ENCODE assay signal across 16 cellular contexts in the genomic region with DNA sequence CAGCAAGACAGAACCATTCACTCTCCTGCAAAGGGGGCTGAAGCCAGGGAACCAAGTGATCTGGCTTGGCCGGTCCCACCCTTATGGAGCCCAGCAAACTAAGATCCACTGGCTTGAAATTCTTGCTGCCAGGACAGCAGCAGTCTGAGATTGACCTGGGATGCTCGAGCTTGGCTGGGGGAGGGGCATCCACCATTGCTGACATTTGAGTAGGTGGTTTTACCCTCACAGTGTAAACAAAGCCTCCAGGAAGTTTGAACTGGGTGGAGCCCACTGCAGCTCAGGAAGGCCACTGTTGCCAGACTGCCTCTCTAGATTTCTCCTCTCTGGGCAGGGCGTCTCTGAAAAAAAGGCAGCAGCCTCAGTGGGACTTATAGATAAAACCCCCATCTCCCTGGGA.
A peak's percentile ranks its signal among the peaks of the same experiment; 100 is the strongest.
DNase-seq lines count a peak whose midpoint lies in the region; ATAC-seq and TF ChIP-seq lines count a peak whose summit lies in the region.
"Had no signal": no experiment of that assay in that cellular context is flagged by ENCODE, and none has a peak within 500 bp of the region (broad histone marks: within the 10 kb centered on the region; RNA-seq: fewer than 3 reads in every experiment).

No MANE protein-coding gene starts in this region.

- H4K91ac ChIP-seq in neuronal stem cell (ENCODE audit: low read depth, low read length, poor library complexity): no peak overlapping the region

- peak overlapping the region; percentile 59 for H2AFZ ChIP-seq in neuronal stem cell (ENCODE audit: low read length)

- DNase-seq in activated T-cell treated with anti-CD3 and anti-CD28 coated beads, Interleukin-2, amount 50 U/mL, for 24 hours: no peak
- no peak for DNase-seq in activated T-cell treated with anti-CD3 and anti-CD28 coated beads, Interleukin-2, amount 50 U/mL, for 48 hours
- DNase-seq in NCI-H526 (lab: John Stamatoyannopoulos, UW) (peak; percentile 46 to 62), neuronal stem cell (ENCODE audit: low spot score) (no peak), heart left ventricle (no peak), hepatic stellate cell (ENCODE audit: low spot score) (no peak)
- peak; percentile 19 for DNase-seq in central memory CD4-positive, alpha-beta T cell
- DNase-seq: activated CD8-positive, alpha-beta memory T cell treated with anti-CD3 and anti-CD28 coated beads, Interleukin-2, amount 50 U/mL, for 4 hours; GOT3; Karpas-422; NCI-H524; stimulated activated CD4-positive, alpha-beta T cell treated with anti-CD3 and anti-CD28 coated beads, Interleukin-15, amount 100 ng/mL, for 24 hours had no signal

- H3K27ac Mint-ChIP-seq in activated T-cell treated with anti-CD3 and anti-CD28 coated beads, Interleukin-2, amount 50 U/mL, for 24 hours: peak overlapping the region; percentile 37
- H3K27ac Mint-ChIP-seq: stimulated activated memory B cell treated with anti-CD40 and anti-IgM and Interleukin-4, amounts not matched to agents 10 μg/mL and 1 μg/mL and 100 μg/mL, for 72 hours had no signal

- TF ChIP-seq CTCF in heart left ventricle (IDR thresholded peaks at IDR 0.05): no peak

- no peak overlapping the region for H2BK120ac ChIP-seq in neuronal stem cell (ENCODE audit: low read depth, low read length)

- no peaks in the 10 kb centered on the region for H3K79me1 ChIP-seq in neuronal stem cell (ENCODE audit: low read depth, low read length)

- H2BK5ac ChIP-seq in neuronal stem cell (ENCODE audit: low read length): no peak overlapping the region

- H3K9ac ChIP-seq in neuronal stem cell (ENCODE audit: low read depth, low read length, poor library complexity): no peak overlapping the region

- no peak overlapping the region for H3K18ac ChIP-seq in neuronal stem cell (ENCODE audit: low read length)

- no peaks in the 10 kb centered on the region for H3K27me3 Mint-ChIP-seq in activated T-cell treated with anti-CD3 and anti-CD28 coated beads, Interleukin-2, amount 50 U/mL, for 24 hours
- H3K27me3 Mint-ChIP-seq: stimulated activated memory B cell treated with anti-CD40 and anti-IgM and Interleukin-4, amounts not matched to agents 10 μg/mL and 1 μg/mL and 100 μg/mL, for 72 hours had no signal

- no peak overlapping the region for H3K4me3 Mint-ChIP-seq in activated T-cell treated with anti-CD3 and anti-CD28 coated beads, Interleukin-2, amount 50 U/mL, for 24 hours
- H3K4me3 Mint-ChIP-seq: stimulated activated memory B cell treated with anti-CD40 and anti-IgM and Interleukin-4, amounts not matched to agents 10 μg/mL and 1 μg/mL and 100 μg/mL, for 72 hours had no signal

- H2BK15ac ChIP-seq in neuronal stem cell (ENCODE audit: low read length): no peak overlapping the region

- H3K36me3 Mint-ChIP-seq in activated T-cell treated with anti-CD3 and anti-CD28 coated beads, Interleukin-2, amount 50 U/mL, for 24 hours (ENCODE audit: low read depth): peaks cover 30% of the 10 kb centered on the region

- WGBS in neuronal stem cell (ENCODE audit: extremely low coverage in 2 of 2, insufficient read length in 2 of 2, insufficient replicate concordance in 1 of 2), 2 donors: no CpG with 5 or more reads among the region's 3 CpGs
- WGBS in heart left ventricle, 4 donors: 42 to 57% (median 54%) methylated on average over 3 of the region's 3 CpGs

- H2AK5ac ChIP-seq in neuronal stem cell (ENCODE audit: low read depth, low read length): no peak overlapping the region

- no peak overlapping the region for H4K8ac ChIP-seq in neuronal stem cell (ENCODE audit: low read depth, low read length)

- ATAC-seq in HG03045 (IDR thresholded peaks at IDR 0.05; ENCODE audit: unreplicated experiment): no peak
- no peak for ATAC-seq in heart left ventricle
- ATAC-seq: esophagus mucosa; stimulated activated memory B cell treated with anti-CD40 and anti-IgM and Interleukin-4, amounts not matched to agents 10 μg/mL and 1 μg/mL and 100 μg/mL, for 72 hours had no signal

- H3K14ac ChIP-seq in neuronal stem cell (ENCODE audit: low read length): no peak overlapping the region

- H3K4me2 ChIP-seq in neuronal stem cell (ENCODE audit: insufficient read depth, low read length, poor library complexity, severe bottlenecking): no peak overlapping the region

- H3K27me3 ChIP-seq in neuronal stem cell (ENCODE audit: control insufficient read depth in 3 of 3, insufficient read depth in 3 of 3, low read depth in 1 of 3, low read length in 3 of 3): no peaks in the 10 kb centered on the region
- peaks cover 0 to 3% (median 0%) of the 10 kb centered on the region in 9 donors for H3K27me3 ChIP-seq in heart left ventricle
- H3K27me3 ChIP-seq: breast epithelium had no signal

- intact Hi-C loops in heart left ventricle (cut with DNase I): no loop called here

- no peak for TF ChIP-seq POLR2A in heart left ventricle (IDR thresholded peaks at IDR 0.05)

- no peak overlapping the region for H2BK12ac ChIP-seq in neuronal stem cell (ENCODE audit: low read length)

- H3K4me3 ChIP-seq in neuronal stem cell (ENCODE audit: low read length in 2 of 2) (no peak overlapping the region), heart left ventricle (no peak overlapping the region)
- H3K4me3 ChIP-seq: breast epithelium had no signal

- peaks cover 23% of the 10 kb centered on the region for H3K4me1 Mint-ChIP-seq in activated T-cell treated with anti-CD3 and anti-CD28 coated beads, Interleukin-2, amount 50 U/mL, for 24 hours (ENCODE audit: low read depth)

- H3K36me3 ChIP-seq in neuronal stem cell (replicated peaks in 1 of 2; ENCODE audit: control insufficient read depth in 2 of 2, insufficient read depth in 2 of 2, low read length in 2 of 2): no peaks in the 10 kb centered on the region
- no peaks in the 10 kb centered on the region for H3K36me3 ChIP-seq in heart left ventricle
- H3K36me3 ChIP-seq: breast epithelium had no signal

- H3K4ac ChIP-seq in neuronal stem cell (ENCODE audit: low read length): no peak overlapping the region

- H3K27ac ChIP-seq in neuronal stem cell (replicated peaks; ENCODE audit: low read length) (no peak overlapping the region), heart left ventricle (no peak overlapping the region)
- H3K27ac ChIP-seq: breast epithelium had no signal

- H3K9me3 Mint-ChIP-seq in activated T-cell treated with anti-CD3 and anti-CD28 coated beads, Interleukin-2, amount 50 U/mL, for 24 hours: peaks cover 35% of the 10 kb centered on the region

- H3K4me1 ChIP-seq in neuronal stem cell (ENCODE audit: control insufficient read depth in 2 of 2, insufficient read depth in 1 of 2, low read depth in 1 of 2, low read length in 2 of 2) (peaks cover 0 to 5% of the 10 kb centered on the region in 2 donors), heart left ventricle (no peaks in the 10 kb centered on the region)
- H3K4me1 ChIP-seq: breast epithelium had no signal

- no peaks in the 10 kb centered on the region for H3K9me3 ChIP-seq in neuronal stem cell (replicated peaks in 1 of 2; ENCODE audit: control insufficient read depth in 2 of 2, insufficient read depth in 1 of 2, low read depth in 1 of 2, low read length in 2 of 2)
- peaks cover 0 to under 1% (median 0%) of the 10 kb centered on the region in 12 donors for H3K9me3 ChIP-seq in heart left ventricle
- H3K9me3 ChIP-seq: breast epithelium had no signal

- no peak overlapping the region for H3K23ac ChIP-seq in neuronal stem cell (ENCODE audit: low read depth, low read length, poor library complexity)

Comparison
In these comparisons a context has a peak if more than half of its experiments do, and no peak if none do; other contexts are left out.
1. DNase-seq: peak in NCI-H526 (2 of 2) and central memory CD4-positive, alpha-beta T cell (single experiment); none in activated T-cell treated with anti-CD3 and anti-CD28 coated beads, Interleukin-2, amount 50 U/mL, for 24 hours (single experiment), activated T-cell treated with anti-CD3 and anti-CD28 coated beads, Interleukin-2, amount 50 U/mL, for 48 hours (0 of 2), neuronal stem cell (single experiment), heart left ventricle (0 of 5) and hepatic stellate cell (single experiment).